9 cellular contexts compared by ENCODE assay signal in genomic region chrX:23907106-23907495, GRCh38. TPM values are rescaled to one million over a fixed set of nuclear protein-coding genes. Genes with fewer than 3 reads are reported as not detected.
A peak's percentile ranks its signal among the peaks of the same experiment; 100 is the strongest.
DNase-seq lines count a peak whose midpoint lies in the region; ATAC-seq lines count a peak whose summit lies in the region.
"Had no signal": no experiment of that assay in that cellular context is flagged by ENCODE, and none has a peak within 500 bp of the region (broad histone marks: within the 10 kb centered on the region; RNA-seq: fewer than 3 reads in every experiment).

No MANE protein-coding gene starts in this region.

- peak overlapping the region; percentile 77 to 84 for H3K27ac Mint-ChIP-seq in activated naive CD4-positive, alpha-beta T cell treated with anti-CD3 and anti-CD28 coated beads, Interleukin-2, amount 50 U/mL, for 72 hours
- H3K27ac Mint-ChIP-seq in stimulated activated naive CD8-positive, alpha-beta T cell treated with anti-CD3 and anti-CD28 coated beads, Interleukin-15, Interleukin-2, amounts not matched to agents 100 ng/mL and 50 ng/mL, for 24 hours, result peak overlapping the region; percentile 68

- H3K9ac ChIP-seq in ES-I3 (ENCODE audit: low read depth, low read length) (peak overlapping the region; percentile 62), iPS-18a (ENCODE audit: low read length) (peak overlapping the region; percentile 96)

- no peaks in the 10 kb centered on the region for H3K36me3 Mint-ChIP-seq in activated naive CD4-positive, alpha-beta T cell treated with anti-CD3 and anti-CD28 coated beads, Interleukin-2, amount 50 U/mL, for 72 hours
- no peaks in the 10 kb centered on the region for H3K36me3 Mint-ChIP-seq in stimulated activated naive CD8-positive, alpha-beta T cell treated with anti-CD3 and anti-CD28 coated beads, Interleukin-15, Interleukin-2, amounts not matched to agents 100 ng/mL and 50 ng/mL, for 24 hours (ENCODE audit: low read depth)

- H3K4me3 Mint-ChIP-seq in stimulated activated naive CD8-positive, alpha-beta T cell treated with anti-CD3 and anti-CD28 coated beads, Interleukin-15, Interleukin-2, amounts not matched to agents 100 ng/mL and 50 ng/mL, for 24 hours, result peak overlapping the region; percentile 79

- ATAC-seq in HG03097 (IDR thresholded peaks at IDR 0.05; ENCODE audit: low FRiP score, unreplicated experiment), result peak; percentile 1
- peak in 1 of 2 donors; percentile 6 for ATAC-seq in activated naive CD4-positive, alpha-beta T cell treated with anti-CD3 and anti-CD28 coated beads, Interleukin-2, amount 50 U/mL, for 72 hours
- no peak for ATAC-seq in GM19328 (IDR thresholded peaks at IDR 0.05; ENCODE audit: unreplicated experiment)

- H3K36me3 ChIP-seq in ES-I3 (ENCODE audit: insufficient read depth, low read length), result no peaks in the 10 kb centered on the region
- H3K36me3 ChIP-seq in iPS-18a (ENCODE audit: control insufficient read depth, low read depth, low read length), result no peaks in the 10 kb centered on the region

- H3K4me1 ChIP-seq in ES-I3 (ENCODE audit: insufficient read depth, low read length), result peaks cover 17% of the 10 kb centered on the region
- peaks cover 19% of the 10 kb centered on the region for H3K4me1 ChIP-seq in iPS-18a (ENCODE audit: control insufficient read depth, low read depth, low read length)

- peak overlapping the region; percentile 87 for H3K4me3 ChIP-seq in iPS-18a (ENCODE audit: low read length)

- H3K9me3 ChIP-seq in ES-I3 (ENCODE audit: control insufficient read depth, insufficient read depth, low read length) (no peaks in the 10 kb centered on the region), iPS-18a (ENCODE audit: control insufficient read depth, low read depth, low read length) (no peaks in the 10 kb centered on the region)

- H3K27ac ChIP-seq in iPS-18a (ENCODE audit: low read length), result peak overlapping the region; percentile 94

- no peaks in the 10 kb centered on the region for H3K9me3 Mint-ChIP-seq in activated naive CD4-positive, alpha-beta T cell treated with anti-CD3 and anti-CD28 coated beads, Interleukin-2, amount 50 U/mL, for 72 hours
- H3K9me3 Mint-ChIP-seq in stimulated activated naive CD8-positive, alpha-beta T cell treated with anti-CD3 and anti-CD28 coated beads, Interleukin-15, Interleukin-2, amounts not matched to agents 100 ng/mL and 50 ng/mL, for 24 hours, result no peaks in the 10 kb centered on the region

- H3K27me3 Mint-ChIP-seq in stimulated activated naive CD8-positive, alpha-beta T cell treated with anti-CD3 and anti-CD28 coated beads, Interleukin-15, Interleukin-2, amounts not matched to agents 100 ng/mL and 50 ng/mL, for 24 hours, result no peaks in the 10 kb centered on the region

- H3K27me3 ChIP-seq in iPS-18a (ENCODE audit: control insufficient read depth, insufficient read depth, low read length), result no peaks in the 10 kb centered on the region

- DNase-seq in activated naive CD4-positive, alpha-beta T cell treated with anti-CD3 and anti-CD28 coated beads, Interleukin-2, amount 50 U/mL, for 72 hours (ENCODE audit: low spot score in 2 of 2), result no peak
- DNase-seq in NCI-H446 treated with DMSO at 0.1 percent for 48 hours (lab: John Stamatoyannopoulos, UW), result no peak
- no peak for DNase-seq in effector CD4-positive, alpha-beta T cell

- H3K4me1 Mint-ChIP-seq in stimulated activated naive CD8-positive, alpha-beta T cell treated with anti-CD3 and anti-CD28 coated beads, Interleukin-15, Interleukin-2, amounts not matched to agents 100 ng/mL and 50 ng/mL, for 24 hours (ENCODE audit: low read depth), result peaks cover 20% of the 10 kb centered on the region

RNA-seq across cellular contexts. Expression of gene APOO, which starts 0.6 kb away (rescaled TPM):
- total RNA-seq in activated naive CD4-positive, alpha-beta T cell treated with anti-CD3 and anti-CD28 coated beads, Interleukin-2, amount 50 U/mL, for 72 hours, result 10 to 100 TPM; 20.6 to 28.4 TPM

RNA-seq across cellular contexts. Expression of gene CXorf58, which starts 0.7 kb away (rescaled TPM):
- total RNA-seq in activated naive CD4-positive, alpha-beta T cell treated with anti-CD3 and anti-CD28 coated beads, Interleukin-2, amount 50 U/mL, for 72 hours, result under 1 TPM in 1 of 2 donors, not detected in 1; 0.37 TPM
- total RNA-seq: RPMI7951 had no signal
